1 cellular context compared by ENCODE assay signal in genomic region chr4:185956546-185956945, GRCh38.
TF ChIP-seq lines count a peak whose summit lies in the region.

No MANE protein-coding gene starts in this region.

TF ChIP-seq in GM23338, 12 proteins besides CTCF, POLR2A, EP300 and RAD21 (continued from another document):
- TF ChIP-seq ZNF462 (CRISPR knock-in tag; IDR thresholded peaks at IDR 0.05): no peak
- no peak for TF ChIP-seq POLR2AphosphoS5 (IDR thresholded peaks at IDR 0.05; ENCODE audit: low read depth)
- no peak for TF ChIP-seq JUNB (IDR thresholded peaks at IDR 0.05; ENCODE audit: unreplicated experiment)
- TF ChIP-seq ZNF331 (CRISPR knock-in tag; IDR thresholded peaks at IDR 0.05; ENCODE audit: low read depth): no peak
- no peak for TF ChIP-seq CREB1 (CRISPR knock-in tag; IDR thresholded peaks at IDR 0.05; ENCODE audit: low read depth)
- TF ChIP-seq ZNF114 (CRISPR knock-in tag; IDR thresholded peaks at IDR 0.05): no peak
- TF ChIP-seq EZH2 (IDR thresholded peaks at IDR 0.05; ENCODE audit: low read depth, unreplicated experiment): no peak
